In the genomic region with DNA sequence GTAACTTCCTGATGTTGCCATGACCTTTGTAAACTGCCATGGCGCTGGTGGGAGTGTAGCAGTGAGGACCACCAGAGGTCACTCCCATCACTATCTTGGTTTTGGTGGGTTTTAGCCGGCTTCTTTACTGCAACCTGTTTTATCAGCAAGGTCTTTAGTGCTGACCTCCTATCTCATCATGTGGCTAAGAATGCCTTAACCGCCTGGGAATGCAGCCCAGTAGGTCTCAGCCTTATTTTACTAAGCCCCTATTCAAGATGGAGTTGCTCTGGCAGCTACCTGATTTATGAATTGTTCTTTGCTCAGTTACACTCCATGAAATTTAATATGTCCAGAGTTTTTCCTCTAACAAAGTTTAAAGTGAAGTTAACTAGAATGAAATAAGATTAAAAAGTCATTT, we compare ENCODE assay signal across 36 cellular contexts. TPM values are rescaled to one million over a fixed set of nuclear protein-coding genes. Genes with fewer than 3 reads are reported as not detected.
"Had no signal": no experiment of that assay in that cellular context is flagged by ENCODE, and none has a peak within 500 bp of the region (broad histone marks: within the 10 kb centered on the region; RNA-seq: fewer than 3 reads in every experiment).

No MANE protein-coding gene starts in this region.

- ATAC-seq: activated CD8-positive, alpha-beta T cell treated with anti-CD3 and anti-CD28 coated beads for 36 hours; activated naive CD8-positive, alpha-beta T cell treated with anti-CD3 and anti-CD28 coated beads, Interleukin-2, amount 50 U/mL, for 24 hours; activated T-cell treated with anti-CD3 and anti-CD28 coated beads, Interleukin-2, amount 50 U/mL, for 4 hours; activated T-helper 17 cell treated with anti-CD3 and anti-CD28 coated beads, Interleukin-2, amount 50 U/mL, for 72 hours; effector memory CD8-positive, alpha-beta T cell; left colon; naive thymus-derived CD8-positive, alpha-beta T cell; stimulated activated memory B cell treated with anti-CD40 and anti-IgM and Interleukin-4, amounts not matched to agents 10 μg/mL and 1 μg/mL and 100 μg/mL, for 72 hours; upper lobe of right lung; WTC11 had no signal

- H3K27ac Mint-ChIP-seq: activated CD4-positive, alpha-beta T cell treated with anti-CD3 and anti-CD28 coated beads, Interleukin-2, amount 10 ng/mL, durations not matched to agents 7 days and 5 days; activated CD8-positive, alpha-beta T cell treated with anti-CD3 and anti-CD28 coated beads for 36 hours; activated naive CD4-positive, alpha-beta T cell treated with anti-CD3 and anti-CD28 coated beads, Interleukin-2, amount 50 U/mL, for 24 hours; activated naive CD8-positive, alpha-beta T cell treated with anti-CD3 and anti-CD28 coated beads, Interleukin-2, amount 50 U/mL, for 24 hours; activated T-helper 17 cell treated with anti-CD3 and anti-CD28 coated beads, Interleukin-2, amount 50 U/mL, for 72 hours; effector memory CD8-positive, alpha-beta T cell; immature natural killer cell; naive thymus-derived CD8-positive, alpha-beta T cell; progenitor cell of endocrine pancreas; stimulated activated memory B cell treated with anti-CD40 and anti-IgM and Interleukin-4, amounts not matched to agents 10 μg/mL and 1 μg/mL and 100 μg/mL, for 72 hours; WTC11 had no signal

- H3K36me3 ChIP-seq: colonic mucosa, ovary, sigmoid colon, stomach, thyroid gland, upper lobe of right lung had no signal

- H3K4me1 ChIP-seq: colonic mucosa, thyroid gland, upper lobe of right lung had no signal

- H3K36me3 Mint-ChIP-seq: activated naive CD4-positive, alpha-beta T cell treated with anti-CD3 and anti-CD28 coated beads, Interleukin-2, amount 50 U/mL, for 24 hours; immature natural killer cell; naive thymus-derived CD8-positive, alpha-beta T cell; stimulated activated memory B cell treated with anti-CD40 and anti-IgM and Interleukin-4, amounts not matched to agents 10 μg/mL and 1 μg/mL and 100 μg/mL, for 72 hours; WTC11 had no signal

- H3K4me1 Mint-ChIP-seq: activated CD4-positive, alpha-beta T cell treated with anti-CD3 and anti-CD28 coated beads, Interleukin-2, amount 10 ng/mL, durations not matched to agents 7 days and 5 days; activated naive CD4-positive, alpha-beta T cell treated with anti-CD3 and anti-CD28 coated beads, Interleukin-2, amount 50 U/mL, for 24 hours; activated naive CD8-positive, alpha-beta T cell treated with anti-CD3 and anti-CD28 coated beads, Interleukin-2, amount 50 U/mL, for 24 hours; activated T-helper 17 cell treated with anti-CD3 and anti-CD28 coated beads, Interleukin-2, amount 50 U/mL, for 72 hours; immature natural killer cell; naive thymus-derived CD8-positive, alpha-beta T cell; stimulated activated memory B cell treated with anti-CD40 and anti-IgM and Interleukin-4, amounts not matched to agents 10 μg/mL and 1 μg/mL and 100 μg/mL, for 72 hours; WTC11 had no signal

- H3K9me3 Mint-ChIP-seq: activated naive CD4-positive, alpha-beta T cell treated with anti-CD3 and anti-CD28 coated beads, Interleukin-2, amount 50 U/mL, for 24 hours; activated naive CD8-positive, alpha-beta T cell treated with anti-CD3 and anti-CD28 coated beads, Interleukin-2, amount 50 U/mL, for 24 hours; activated T-cell treated with anti-CD3 and anti-CD28 coated beads, Interleukin-2, amount 50 U/mL, for 4 hours; activated T-helper 17 cell treated with anti-CD3 and anti-CD28 coated beads, Interleukin-2, amount 50 U/mL, for 72 hours; effector memory CD8-positive, alpha-beta T cell; immature natural killer cell; naive thymus-derived CD8-positive, alpha-beta T cell; stimulated activated memory B cell treated with anti-CD40 and anti-IgM and Interleukin-4, amounts not matched to agents 10 μg/mL and 1 μg/mL and 100 μg/mL, for 72 hours had no signal

- H3K4me3 ChIP-seq: colonic mucosa, dorsolateral prefrontal cortex, ovary, sigmoid colon, stomach, thyroid gland, upper lobe of right lung had no signal

- DNase-seq: activated CD4-positive, alpha-beta T cell treated with anti-CD3 and anti-CD28 coated beads for 1 hour; activated CD4-positive, alpha-beta T cell treated with anti-CD3 and anti-CD28 coated beads, Interleukin-2, amount 10 ng/mL, durations not matched to agents 7 days and 5 days; activated CD8-positive, alpha-beta T cell treated with anti-CD3 and anti-CD28 coated beads for 36 hours; activated naive CD8-positive, alpha-beta T cell treated with anti-CD3 and anti-CD28 coated beads, Interleukin-2, amount 50 U/mL, for 24 hours; activated T-cell treated with anti-CD3 and anti-CD28 coated beads, Interleukin-2, amount 50 U/mL, for 4 hours; anterior cingulate cortex; cerebellar nuclear complex; colonic mucosa; dorsolateral prefrontal cortex; effector memory CD8-positive, alpha-beta T cell; foreskin fibroblast; head of caudate nucleus; hypothalamus; immature natural killer cell; kidney; left colon; naive thymus-derived CD8-positive, alpha-beta T cell; ovary; sigmoid colon; small intestine; stimulated activated CD4-positive, alpha-beta T cell treated with anti-CD3 and anti-CD28 coated beads, Interleukin-1b, Interleukin-23, amount 100 ng/mL, for 48 hours; stimulated activated CD4-positive, alpha-beta T cell treated with anti-CD3 and anti-CD28 coated beads, Interleukin-4, amount 100 ng/mL, for 4 hours; stimulated activated CD8-positive, alpha-beta memory T cell treated with anti-CD3 and anti-CD28 coated beads, Interleukin-4, amount 100 ng/mL, for 48 hours; stomach; thyroid gland; upper lobe of right lung had no signal

- H3K27me3 Mint-ChIP-seq: activated CD4-positive, alpha-beta T cell treated with anti-CD3 and anti-CD28 coated beads, Interleukin-2, amount 10 ng/mL, durations not matched to agents 7 days and 5 days; activated naive CD4-positive, alpha-beta T cell treated with anti-CD3 and anti-CD28 coated beads, Interleukin-2, amount 50 U/mL, for 24 hours; activated naive CD8-positive, alpha-beta T cell treated with anti-CD3 and anti-CD28 coated beads, Interleukin-2, amount 50 U/mL, for 24 hours; activated T-helper 17 cell treated with anti-CD3 and anti-CD28 coated beads, Interleukin-2, amount 50 U/mL, for 72 hours; effector memory CD8-positive, alpha-beta T cell; naive thymus-derived CD8-positive, alpha-beta T cell; progenitor cell of endocrine pancreas; stimulated activated memory B cell treated with anti-CD40 and anti-IgM and Interleukin-4, amounts not matched to agents 10 μg/mL and 1 μg/mL and 100 μg/mL, for 72 hours had no signal

- H3K27ac ChIP-seq: colonic mucosa, dorsolateral prefrontal cortex, ovary, sigmoid colon, stomach, thyroid gland, upper lobe of right lung had no signal

- H3K27me3 ChIP-seq: colonic mucosa, dorsolateral prefrontal cortex, ovary, sigmoid colon, stomach, thyroid gland, upper lobe of right lung had no signal

- H3K9me3 ChIP-seq: colonic mucosa, ovary, thyroid gland, upper lobe of right lung had no signal

- H3K4me3 Mint-ChIP-seq: activated CD4-positive, alpha-beta T cell treated with anti-CD3 and anti-CD28 coated beads, Interleukin-2, amount 10 ng/mL, durations not matched to agents 7 days and 5 days; activated CD8-positive, alpha-beta T cell treated with anti-CD3 and anti-CD28 coated beads for 36 hours; activated naive CD4-positive, alpha-beta T cell treated with anti-CD3 and anti-CD28 coated beads, Interleukin-2, amount 50 U/mL, for 24 hours; activated naive CD8-positive, alpha-beta T cell treated with anti-CD3 and anti-CD28 coated beads, Interleukin-2, amount 50 U/mL, for 24 hours; activated T-cell treated with anti-CD3 and anti-CD28 coated beads, Interleukin-2, amount 50 U/mL, for 4 hours; activated T-helper 17 cell treated with anti-CD3 and anti-CD28 coated beads, Interleukin-2, amount 50 U/mL, for 72 hours; effector memory CD8-positive, alpha-beta T cell; immature natural killer cell; naive thymus-derived CD8-positive, alpha-beta T cell; stimulated activated memory B cell treated with anti-CD40 and anti-IgM and Interleukin-4, amounts not matched to agents 10 μg/mL and 1 μg/mL and 100 μg/mL, for 72 hours; WTC11 had no signal

RNA-seq across cellular contexts. Expression of a gene that starts 19.6 kb away (rescaled TPM):
- total RNA-seq: activated CD4-positive, alpha-beta T cell treated with anti-CD3 and anti-CD28 coated beads, Interleukin-2, amount 10 ng/mL, durations not matched to agents 7 days and 5 days; activated CD8-positive, alpha-beta T cell treated with anti-CD3 and anti-CD28 coated beads for 36 hours; activated T-cell treated with anti-CD3 and anti-CD28 coated beads, Interleukin-2, amount 50 U/mL, for 4 hours; activated T-helper 17 cell treated with anti-CD3 and anti-CD28 coated beads, Interleukin-2, amount 50 U/mL, for 72 hours; colonic mucosa; endothelial cell of umbilical vein; fibroblast of lung; kidney; left colon; lower leg skin; naive thymus-derived CD8-positive, alpha-beta T cell; ovary; progenitor cell of endocrine pancreas; renal cortical epithelial cell; sigmoid colon; stomach; T-helper 1 cell treated with Interleukin-12 subunit alpha and Interleukin-12 subunit beta and Interleukin-4 antibody, amounts not matched to agents 30 ng/mL and 1 ng/mL, for 36 hours; upper lobe of right lung had no signal
- polyA plus RNA-seq: endothelial cell of umbilical vein; fibroblast of lung; naive thymus-derived CD8-positive, alpha-beta T cell; ovary; sigmoid colon; small intestine; stomach had no signal
